In genomic region chr12:123772074-123772473, GRCh38 we compare ENCODE assay signal across 9 cellular contexts.
"Had no signal": no experiment of that assay in that cellular context is flagged by ENCODE, and none has a peak within 500 bp of the region (broad histone marks: within the 10 kb centered on the region; RNA-seq: fewer than 3 reads in every experiment).

No MANE protein-coding gene starts in this region.

- H3K27ac ChIP-seq: GM23248, HL-60 had no signal

- ATAC-seq: HCT116, K562 had no signal

- H3K9ac ChIP-seq: GM23248 had no signal

- H3K4me3 Mint-ChIP-seq: HFFc6 had no signal

- H3K9me3 ChIP-seq: HAP-1 had no signal

- DNase-seq: GM23248, GOT3, H7, HFFc6, IMR-90 had no signal

- H3K4me3 ChIP-seq: GM23248, HAP-1, K562 had no signal

- H3K4me1 ChIP-seq: HAP-1 had no signal

- H3K36me3 ChIP-seq: HAP-1 had no signal

- H3K27ac Mint-ChIP-seq: HFFc6 had no signal

- H2AFZ ChIP-seq: GM23248 had no signal
